ENCODE assay signal across 11 cellular contexts in the genomic region with DNA sequence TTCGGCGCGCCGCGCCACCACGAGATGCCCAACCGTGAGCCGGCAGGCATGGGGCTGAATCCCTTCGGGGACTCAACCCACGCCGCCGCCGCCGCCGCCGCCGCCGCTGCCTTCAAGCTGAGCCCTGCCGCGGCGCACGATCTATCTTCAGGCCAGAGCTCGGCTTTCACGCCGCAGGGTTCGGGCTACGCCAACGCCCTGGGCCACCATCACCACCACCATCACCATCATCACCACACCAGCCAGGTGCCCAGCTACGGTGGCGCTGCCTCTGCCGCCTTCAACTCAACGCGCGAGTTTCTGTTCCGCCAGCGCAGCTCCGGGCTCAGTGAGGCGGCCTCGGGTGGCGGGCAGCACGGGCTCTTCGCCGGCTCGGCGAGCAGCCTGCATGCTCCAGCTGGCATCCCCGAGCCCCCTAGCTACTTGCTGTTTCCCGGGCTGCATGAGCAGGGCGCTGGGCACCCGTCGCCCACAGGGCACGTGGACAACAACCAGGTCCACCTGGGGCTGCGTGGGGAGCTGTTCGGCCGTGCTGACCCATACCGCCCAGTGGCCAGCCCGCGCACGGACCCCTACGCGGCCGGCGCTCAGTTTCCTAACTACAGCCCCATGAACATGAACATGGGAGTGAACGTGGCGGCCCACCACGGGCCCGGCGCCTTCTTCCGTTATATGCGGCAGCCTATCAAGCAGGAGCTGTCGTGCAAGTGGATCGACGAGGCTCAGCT. TPM values are rescaled to one million over a fixed set of nuclear protein-coding genes. Genes with fewer than 3 reads are reported as not detected.
DNase-seq lines count a peak whose midpoint lies in the region; ATAC-seq and TF ChIP-seq lines count a peak whose summit lies in the region.
"Had no signal": no experiment of that assay in that cellular context is flagged by ENCODE, and none has a peak within 500 bp of the region (broad histone marks: within the 10 kb centered on the region; RNA-seq: fewer than 3 reads in every experiment).

No MANE protein-coding gene starts in this region.

- peaks cover 4% of the 10 kb centered on the region for H3K36me3 Mint-ChIP-seq in neural crest cell (ENCODE audit: low read depth)

- peak overlapping the region; percentile 82 for H3K4me3 Mint-ChIP-seq in neural crest cell

- TF ChIP-seq CTCF in neural crest cell (conservative IDR thresholded peaks at IDR 0.05), result no peak

- no peak for ATAC-seq in GM21367 (IDR thresholded peaks at IDR 0.05; ENCODE audit: unreplicated experiment)

- H3K27me3 Mint-ChIP-seq in neural crest cell (ENCODE audit: low read depth), result peaks cover 97% of the 10 kb centered on the region

- H3K9me3 Mint-ChIP-seq in neural crest cell, result no peaks in the 10 kb centered on the region

- peak overlapping the region; percentile 87 for H3K27ac Mint-ChIP-seq in neural crest cell (ENCODE audit: unreplicated experiment)

- DNase-seq in Ammon's horn (ENCODE audit: low spot score) (peak; percentile 2), Daoy (ENCODE audit: low read depth) (peak; percentile 48), cerebellar cortex (ENCODE audit: low spot score) (peak; percentile 45), neural crest cell (ENCODE audit: low read depth, low spot score) (no peak), NCI-H2081 treated with DMSO at 0.1 percent for 48 hours (lab: John Stamatoyannopoulos, UW) (no peak), SHP77 treated with DMSO at 0.1 percent for 48 hours (lab: John Stamatoyannopoulos, UW) (no peak), GM03348 (ENCODE audit: low spot score) (no peak)
- DNase-seq: IMR-90, NCI-H510A treated with DMSO at 0.1 percent for 48 hours had no signal

- peaks cover 17% of the 10 kb centered on the region for H3K4me1 Mint-ChIP-seq in neural crest cell

RNA-seq across cellular contexts. Expression of a gene that starts 1.0 kb away (rescaled TPM):
- total RNA-seq in Daoy (2014; rRNA removed; shearing (Covaris generic)), result 0.74 and 1.4 TPM in 2 replicates
- 2.2 and 2.3 TPM in 2 replicates for total RNA-seq in neural crest cell
- total RNA-seq: IMR-90, posterior vena cava had no signal

Comparison
In these comparisons a context has a peak if more than half of its experiments do, and no peak if none do; other contexts are left out.
1. DNase-seq: peak in Ammon's horn (single experiment), Daoy (single experiment) and cerebellar cortex (single experiment); none in neural crest cell (single experiment), NCI-H2081 treated with DMSO at 0.1 percent for 48 hours (single experiment), SHP77 treated with DMSO at 0.1 percent for 48 hours (single experiment) and GM03348 (single experiment).